In the genomic region with DNA sequence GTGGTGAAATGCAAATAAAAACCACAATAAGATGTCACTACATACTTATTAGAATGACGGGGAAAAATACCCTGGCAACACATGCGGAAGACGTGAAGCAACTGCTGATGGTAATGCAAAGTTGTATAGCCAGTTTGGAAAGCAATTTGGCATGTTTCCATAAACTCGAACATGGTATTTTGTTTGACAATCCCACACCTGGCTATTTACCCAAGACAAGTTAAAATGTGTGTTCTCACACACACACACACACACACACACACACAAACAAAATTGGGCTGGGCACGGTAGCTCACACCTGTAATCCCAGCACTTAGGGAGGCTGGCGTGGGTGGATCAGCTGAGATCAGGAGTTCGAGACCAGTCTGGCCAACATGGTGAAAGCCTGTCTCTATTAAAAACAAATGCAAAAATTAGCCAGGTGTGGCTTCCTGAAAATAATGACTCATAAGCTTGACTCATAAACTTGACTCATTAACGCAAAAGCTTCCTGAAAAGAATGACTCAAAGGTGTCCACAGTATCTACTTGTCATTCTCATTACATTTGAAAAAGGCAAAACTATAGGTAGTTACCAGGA, we compare ENCODE assay signal across 16 cellular contexts.
A peak's percentile ranks its signal among the peaks of the same experiment; 100 is the strongest.
DNase-seq lines count a peak whose midpoint lies in the region; ATAC-seq, FAIRE-seq and TF ChIP-seq lines count a peak whose summit lies in the region.
"Had no signal": no experiment of that assay in that cellular context is flagged by ENCODE, and none has a peak within 500 bp of the region (broad histone marks: within the 10 kb centered on the region; RNA-seq: fewer than 3 reads in every experiment).

No MANE protein-coding gene starts in this region.

- ATAC-seq in sciatic nerve: no peak
- ATAC-seq: CD8-positive, alpha-beta T cell; lower lobe of right lung had no signal

- H3K9ac ChIP-seq in MM.1S (ENCODE audit: low read length): no peak overlapping the region
- no peak overlapping the region for H3K9ac ChIP-seq in kidney (ENCODE audit: low read length in 2 of 2)

- H3K79me2 ChIP-seq in MM.1S (ENCODE audit: low read length): no peaks in the 10 kb centered on the region

- no peak overlapping the region for H3K27ac ChIP-seq in MM.1S (ENCODE audit: low read length)
- H3K27ac ChIP-seq in kidney (ENCODE audit: low read depth in 2 of 2, low read length in 2 of 2): no peak overlapping the region
- H3K27ac ChIP-seq: lower lobe of right lung, neutrophil, spleen, testis had no signal

- FAIRE-seq in kidney (lab: Jason Lieb, UNC): no peak

- no peaks in the 10 kb centered on the region for H3K36me3 ChIP-seq in MM.1S (replicated peaks; ENCODE audit: insufficient read depth, low read length)
- no peaks in the 10 kb centered on the region for H3K36me3 ChIP-seq in kidney (ENCODE audit: control insufficient read depth in 1 of 2, insufficient read depth in 2 of 2, low read length in 2 of 2)
- H3K36me3 ChIP-seq: breast epithelium, lower lobe of right lung, neutrophil, spleen had no signal

- H3K9me3 ChIP-seq in MM.1S (replicated peaks; ENCODE audit: insufficient read depth, low read length): no peaks in the 10 kb centered on the region
- no peaks in the 10 kb centered on the region for H3K9me3 ChIP-seq in kidney (ENCODE audit: control insufficient read depth in 1 of 2, low read length in 2 of 2)
- H3K9me3 ChIP-seq: breast epithelium, lower lobe of right lung, neutrophil, testis had no signal

- TF ChIP-seq CTCF in MM.1S (IDR thresholded peaks at IDR 0.05; ENCODE audit: low read length) (no peak), kidney (IDR thresholded peaks at IDR 0.05; ENCODE audit: borderline replicate concordance, extremely low read depth, insufficient read depth) (no peak)

- H3K9me2 ChIP-seq in MM.1S (replicated peaks; ENCODE audit: insufficient read depth, low read length): no peaks in the 10 kb centered on the region

- DNase-seq in H4 (ENCODE audit: low spot score): peak; percentile 17
- DNase-seq in MM.1S: peak; percentile 23
- DNase-seq in SW480 (ENCODE audit: low spot score): peak; percentile 95
- peak; percentile 3 for DNase-seq in kidney glomerular epithelial cell (lab: John Stamatoyannopoulos, UW)
- DNase-seq in kidney: no peak
- DNase-seq in sciatic nerve (ENCODE audit: low spot score): no peak
- DNase-seq in amygdala (lab: John Stamatoyannopoulos, UW): no peak
- no peak for DNase-seq in activated CD4-positive, alpha-beta T cell treated with anti-CD3 and anti-CD28 coated beads, Interleukin-2, amount 50 U/mL, for 1 hour
- DNase-seq: activated CD4-positive, alpha-beta T cell treated with anti-CD3 and anti-CD28 coated beads for 48 hours; CD8-positive, alpha-beta T cell; lower lobe of right lung; MV-4-11; spleen; testis had no signal

- H3K4me3 ChIP-seq in MM.1S (ENCODE audit: low read length) (no peak overlapping the region), kidney (ENCODE audit: low read length in 2 of 2) (no peak overlapping the region)
- H3K4me3 ChIP-seq: breast epithelium, lower lobe of right lung, spleen, testis had no signal

- no peak overlapping the region for H3K4me2 ChIP-seq in MM.1S (ENCODE audit: low read depth, low read length)

- H3F3A ChIP-seq in MM.1S (ENCODE audit: insufficient read depth, low read length): no peaks in the 10 kb centered on the region

- no peaks in the 10 kb centered on the region for H4K20me1 ChIP-seq in MM.1S (ENCODE audit: insufficient read depth, low read length)

- no peaks in the 10 kb centered on the region for H3K27me3 ChIP-seq in MM.1S (replicated peaks; ENCODE audit: insufficient read depth, low read length)
- H3K27me3 ChIP-seq: breast epithelium, neutrophil, spleen, testis had no signal

- intact Hi-C loops in kidney (cut with DNase I) (no loop called here), sciatic nerve (cut with DNase I) (no loop called here)

- H3K4me1 ChIP-seq in MM.1S (ENCODE audit: low read length): no peaks in the 10 kb centered on the region
- H3K4me1 ChIP-seq in kidney (ENCODE audit: control insufficient read depth in 1 of 2, insufficient read depth in 1 of 2, low read depth in 1 of 2, low read length in 2 of 2): no peaks in the 10 kb centered on the region
- H3K4me1 ChIP-seq: breast epithelium, lower lobe of right lung, spleen, testis had no signal

- no peak overlapping the region for H2AFZ ChIP-seq in MM.1S (ENCODE audit: low read length)

Comparison
In these comparisons a context has a peak if more than half of its experiments do, and no peak if none do; other contexts are left out.
1. DNase-seq: peak in H4 (single experiment), MM.1S (single experiment), SW480 (single experiment) and kidney glomerular epithelial cell (single experiment); none in kidney (single experiment), sciatic nerve (single experiment), amygdala (0 of 56) and activated CD4-positive, alpha-beta T cell treated with anti-CD3 and anti-CD28 coated beads, Interleukin-2, amount 50 U/mL, for 1 hour (single experiment).